ENCODE assay signal across 1 cellular context in genomic region chr4:83486457-83487129, GRCh38.
TF ChIP-seq lines count a peak whose summit lies in the region.

No MANE protein-coding gene starts in this region.

TF ChIP-seq in K562, 482 proteins besides CTCF, POLR2A, EP300 and RAD21 (continued from another document and continues in another):
- TF ChIP-seq, protein P1, sequence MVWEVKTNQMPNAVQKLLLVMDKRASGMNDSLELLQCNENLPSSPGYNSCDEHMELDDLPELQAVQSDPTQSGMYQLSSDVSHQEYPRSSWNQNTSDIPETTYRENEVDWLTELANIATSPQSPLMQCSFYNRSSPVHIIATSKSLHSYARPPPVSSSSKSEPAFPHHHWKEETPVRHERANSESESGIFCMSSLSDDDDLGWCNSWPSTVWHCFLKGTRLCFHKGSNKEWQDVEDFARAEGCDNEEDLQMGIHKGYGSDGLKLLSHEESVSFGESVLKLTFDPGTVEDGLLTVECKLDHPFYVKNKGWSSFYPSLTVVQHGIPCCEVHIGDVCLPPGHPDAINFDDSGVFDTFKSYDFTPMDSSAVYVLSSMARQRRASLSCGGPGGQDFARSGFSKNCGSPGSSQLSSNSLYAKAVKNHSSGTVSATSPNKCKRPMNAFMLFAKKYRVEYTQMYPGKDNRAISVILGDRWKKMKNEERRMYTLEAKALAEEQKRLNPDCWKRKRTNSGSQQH (CRISPR knock-in tag; IDR thresholded peaks at IDR 0.05): no peak
- TF ChIP-seq AFF1 (IDR thresholded peaks at IDR 0.05; ENCODE audit: low read depth in 1 of 2, partially characterized antibody in 2 of 2) (no peak), THRAP3 (IDR thresholded peaks at IDR 0.05; ENCODE audit: borderline replicate concordance) (no peak), CBFA2T3 (IDR thresholded peaks at IDR 0.05) (peak; percentile 83), DLX4 (CRISPR knock-in tag; IDR thresholded peaks at IDR 0.05) (no peak), ESRRA (IDR thresholded peaks at IDR 0.05; ENCODE audit: borderline replicate concordance, low read depth) (0 out of 2 replicates have a peak, but pooled peaks have one; percentile 17), FOXK1 (CRISPR knock-in tag; IDR thresholded peaks at IDR 0.05; ENCODE audit: borderline replicate concordance) (no peak), ZNF347 (CRISPR knock-in tag; IDR thresholded peaks at IDR 0.05; ENCODE audit: low read depth) (no peak), NCOA6 (IDR thresholded peaks at IDR 0.05) (no peak), PPARD (CRISPR knock-in tag; IDR thresholded peaks at IDR 0.05) (no peak), HINFP (tag; conservative IDR thresholded peaks at IDR 0.05; ENCODE audit: low read depth) (no peak), NFIX (CRISPR knock-in tag; IDR thresholded peaks at IDR 0.05; ENCODE audit: low read depth) (no peak), TFAM (CRISPR knock-in tag; conservative IDR thresholded peaks at IDR 0.05) (no peak), SMARCE1 (IDR thresholded peaks at IDR 0.05) (peak; percentile 29; the same call in 1 of the 2 replicates), NCOR1 (IDR thresholded peaks at IDR 0.05) (peak; percentile 66), TAF15 (IDR thresholded peaks at IDR 0.05; ENCODE audit: low read depth, low read length) (no peak), RNF2 (IDR thresholded peaks at IDR 0.05) (no peak), CEBPB (tag; IDR thresholded peaks at IDR 0.05) (peak; percentile 85), ZNF449 (CRISPR knock-in tag; IDR thresholded peaks at IDR 0.05) (no peak), ZNF609 (CRISPR knock-in tag; IDR thresholded peaks at IDR 0.05; ENCODE audit: borderline replicate concordance) (no peak), BCLAF1 (IDR thresholded peaks at IDR 0.05; ENCODE audit: borderline replicate concordance in 1 of 2, control insufficient read depth in 1 of 2, low read depth in 2 of 2, low read length in 1 of 2) (no peak)
- TF ChIP-seq, protein P2, sequence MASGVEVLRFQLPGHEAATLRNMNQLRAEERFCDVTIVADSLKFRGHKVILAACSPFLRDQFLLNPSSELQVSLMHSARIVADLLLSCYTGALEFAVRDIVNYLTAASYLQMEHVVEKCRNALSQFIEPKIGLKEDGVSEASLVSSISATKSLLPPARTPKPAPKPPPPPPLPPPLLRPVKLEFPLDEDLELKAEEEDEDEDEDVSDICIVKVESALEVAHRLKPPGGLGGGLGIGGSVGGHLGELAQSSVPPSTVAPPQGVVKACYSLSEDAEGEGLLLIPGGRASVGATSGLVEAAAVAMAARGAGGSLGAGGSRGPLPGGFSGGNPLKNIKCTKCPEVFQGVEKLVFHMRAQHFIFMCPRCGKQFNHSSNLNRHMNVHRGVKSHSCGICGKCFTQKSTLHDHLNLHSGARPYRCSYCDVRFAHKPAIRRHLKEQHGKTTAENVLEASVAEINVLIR (CRISPR knock-in tag; IDR thresholded peaks at IDR 0.05): no peak
- TF ChIP-seq, protein P3, sequence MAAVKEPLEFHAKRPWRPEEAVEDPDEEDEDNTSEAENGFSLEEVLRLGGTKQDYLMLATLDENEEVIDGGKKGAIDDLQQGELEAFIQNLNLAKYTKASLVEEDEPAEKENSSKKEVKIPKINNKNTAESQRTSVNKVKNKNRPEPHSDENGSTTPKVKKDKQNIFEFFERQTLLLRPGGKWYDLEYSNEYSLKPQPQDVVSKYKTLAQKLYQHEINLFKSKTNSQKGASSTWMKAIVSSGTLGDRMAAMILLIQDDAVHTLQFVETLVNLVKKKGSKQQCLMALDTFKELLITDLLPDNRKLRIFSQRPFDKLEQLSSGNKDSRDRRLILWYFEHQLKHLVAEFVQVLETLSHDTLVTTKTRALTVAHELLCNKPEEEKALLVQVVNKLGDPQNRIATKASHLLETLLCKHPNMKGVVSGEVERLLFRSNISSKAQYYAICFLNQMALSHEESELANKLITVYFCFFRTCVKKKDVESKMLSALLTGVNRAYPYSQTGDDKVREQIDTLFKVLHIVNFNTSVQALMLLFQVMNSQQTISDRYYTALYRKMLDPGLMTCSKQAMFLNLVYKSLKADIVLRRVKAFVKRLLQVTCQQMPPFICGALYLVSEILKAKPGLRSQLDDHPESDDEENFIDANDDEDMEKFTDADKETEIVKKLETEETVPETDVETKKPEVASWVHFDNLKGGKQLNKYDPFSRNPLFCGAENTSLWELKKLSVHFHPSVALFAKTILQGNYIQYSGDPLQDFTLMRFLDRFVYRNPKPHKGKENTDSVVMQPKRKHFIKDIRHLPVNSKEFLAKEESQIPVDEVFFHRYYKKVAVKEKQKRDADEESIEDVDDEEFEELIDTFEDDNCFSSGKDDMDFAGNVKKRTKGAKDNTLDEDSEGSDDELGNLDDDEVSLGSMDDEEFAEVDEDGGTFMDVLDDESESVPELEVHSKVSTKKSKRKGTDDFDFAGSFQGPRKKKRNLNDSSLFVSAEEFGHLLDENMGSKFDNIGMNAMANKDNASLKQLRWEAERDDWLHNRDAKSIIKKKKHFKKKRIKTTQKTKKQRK (IDR thresholded peaks at IDR 0.05; ENCODE audit: borderline replicate concordance, low read depth, low read length): no peak
- TF ChIP-seq, protein P4, sequence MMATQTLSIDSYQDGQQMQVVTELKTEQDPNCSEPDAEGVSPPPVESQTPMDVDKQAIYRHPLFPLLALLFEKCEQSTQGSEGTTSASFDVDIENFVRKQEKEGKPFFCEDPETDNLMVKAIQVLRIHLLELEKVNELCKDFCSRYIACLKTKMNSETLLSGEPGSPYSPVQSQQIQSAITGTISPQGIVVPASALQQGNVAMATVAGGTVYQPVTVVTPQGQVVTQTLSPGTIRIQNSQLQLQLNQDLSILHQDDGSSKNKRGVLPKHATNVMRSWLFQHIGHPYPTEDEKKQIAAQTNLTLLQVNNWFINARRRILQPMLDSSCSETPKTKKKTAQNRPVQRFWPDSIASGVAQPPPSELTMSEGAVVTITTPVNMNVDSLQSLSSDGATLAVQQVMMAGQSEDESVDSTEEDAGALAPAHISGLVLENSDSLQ (IDR thresholded peaks at IDR 0.05): 0 out of 2 replicates have a peak, but pooled peaks have one; percentile 10
- TF ChIP-seq, protein P5, sequence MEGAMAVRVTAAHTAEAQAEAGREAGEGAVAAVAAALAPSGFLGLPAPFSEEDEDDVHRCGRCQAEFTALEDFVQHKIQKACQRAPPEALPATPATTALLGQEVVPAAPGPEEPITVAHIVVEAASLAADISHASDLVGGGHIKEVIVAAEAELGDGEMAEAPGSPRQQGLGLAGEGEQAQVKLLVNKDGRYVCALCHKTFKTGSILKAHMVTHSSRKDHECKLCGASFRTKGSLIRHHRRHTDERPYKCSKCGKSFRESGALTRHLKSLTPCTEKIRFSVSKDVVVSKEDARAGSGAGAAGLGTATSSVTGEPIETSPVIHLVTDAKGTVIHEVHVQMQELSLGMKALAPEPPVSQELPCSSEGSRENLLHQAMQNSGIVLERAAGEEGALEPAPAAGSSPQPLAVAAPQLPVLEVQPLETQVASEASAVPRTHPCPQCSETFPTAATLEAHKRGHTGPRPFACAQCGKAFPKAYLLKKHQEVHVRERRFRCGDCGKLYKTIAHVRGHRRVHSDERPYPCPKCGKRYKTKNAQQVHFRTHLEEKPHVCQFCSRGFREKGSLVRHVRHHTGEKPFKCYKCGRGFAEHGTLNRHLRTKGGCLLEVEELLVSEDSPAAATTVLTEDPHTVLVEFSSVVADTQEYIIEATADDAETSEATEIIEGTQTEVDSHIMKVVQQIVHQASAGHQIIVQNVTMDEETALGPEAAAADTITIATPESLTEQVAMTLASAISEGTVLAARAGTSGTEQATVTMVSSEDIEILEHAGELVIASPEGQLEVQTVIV (CRISPR knock-in tag; IDR thresholded peaks at IDR 0.05; ENCODE audit: borderline replicate concordance): no peak
